ENCODE assay signal across 8 cellular contexts in genomic region chr9:100011062-100011681, GRCh38.
DNase-seq lines count a peak whose midpoint lies in the region; ATAC-seq, FAIRE-seq and TF ChIP-seq lines count a peak whose summit lies in the region.

No MANE protein-coding gene starts in this region.

- POLR2A ChIA-PET in HEK293 (lab: Yijun Ruan, JAX) = no interaction called here

- CTCF ChIA-PET in HEK293 (lab: Yijun Ruan, JAX) = interaction anchor here (0.5 to 1.6 kb wide), 7 partner anchors 9 to 867 kb away, joined by 3 to 6 read pairs (median 4); no protein-coding TSS in a partner anchor

- H3K4me1 Mint-ChIP-seq in astrocyte (ENCODE audit: low read depth, unreplicated experiment) = no peaks in the 10 kb centered on the region

- H3K27me3 ChIP-seq in astrocyte (ENCODE audit: insufficient read depth, low read length) (no peaks in the 10 kb centered on the region), left lung (no peaks in the 10 kb centered on the region), transverse colon (no peaks in the 10 kb centered on the region)

- no peak overlapping the region for H3K27ac Mint-ChIP-seq in astrocyte (ENCODE audit: unreplicated experiment)

- no peaks in the 10 kb centered on the region for H3K27me3 Mint-ChIP-seq in astrocyte (ENCODE audit: low read depth, unreplicated experiment)

- H3K36me3 Mint-ChIP-seq in astrocyte (ENCODE audit: low read depth, unreplicated experiment) = peaks cover 4% of the 10 kb centered on the region

- H3K36me3 ChIP-seq in HEK293 (ENCODE audit: control insufficient read depth in 2 of 2, insufficient read depth in 1 of 2, low read length in 2 of 2) (peaks cover 0 to 20% of the 10 kb centered on the region in 2 experiments; a peak in 1 of 3 replicates), astrocyte (ENCODE audit: insufficient read depth, low read length) (no peaks in the 10 kb centered on the region), left lung (peaks cover 0 to 35% of the 10 kb centered on the region in 2 donors), transverse colon (peaks cover 0 to 3% (median 0%) of the 10 kb centered on the region in 4 donors)

- H3K27ac ChIP-seq in HEK293 (ENCODE audit: extremely low read depth, low read depth, low read length) = no peak overlapping the region
- H3K27ac ChIP-seq in astrocyte (ENCODE audit: low read depth, low read length) = no peak overlapping the region
- H3K27ac ChIP-seq in left lung = no peak overlapping the region
- H3K27ac ChIP-seq in transverse colon = no peak overlapping the region

- no peaks in the 10 kb centered on the region for H3K79me2 ChIP-seq in astrocyte (ENCODE audit: insufficient read depth, low read length)

- H3K9ac ChIP-seq in astrocyte (ENCODE audit: low read length) = no peak overlapping the region

- FAIRE-seq in astrocyte (lab: Jason Lieb, UNC) = no peak

- in situ Hi-C loops in transverse colon (cut with MboI; ENCODE audit: low pct_ligation_motif_present in 1 of 4, low pct_unique_long_range_greater_than_20kb in 1 of 4, low sequenced_read_pairs in 3 of 4) = loop anchor here in 2 of 4 donors (25.0 kb wide), 2 partner anchors 199 to 824 kb away; partner anchors contain the start of gene NR4A3 (in 2 of the 2)

- TF ChIP-seq EP300 in transverse colon (IDR thresholded peaks at IDR 0.05; ENCODE audit: low read depth) = no peak

- no peaks in the 10 kb centered on the region for H3K4me1 ChIP-seq in HEK293 (ENCODE audit: control insufficient read depth, insufficient read depth, low read length)
- H3K4me1 ChIP-seq in astrocyte (ENCODE audit: insufficient read depth, low read length) = no peaks in the 10 kb centered on the region
- no peaks in the 10 kb centered on the region for H3K4me1 ChIP-seq in left lung
- no peaks in the 10 kb centered on the region for H3K4me1 ChIP-seq in transverse colon

- TF ChIP-seq CTCF in HEK293 (tag by site-specific recombination; IDR thresholded peaks at IDR 0.05) = no peak
- peak; percentile 63 for TF ChIP-seq CTCF in astrocyte (IDR thresholded peaks at IDR 0.05; ENCODE audit: insufficient read depth, low read depth, low read length)
- TF ChIP-seq CTCF in left lung (IDR thresholded peaks at IDR 0.05) = peak; percentile 58 to 63
- TF ChIP-seq CTCF in transverse colon (IDR thresholded peaks at IDR 0.05) = peak; percentile 43 to 72 (median 51)

- no peak overlapping the region for H3K4me2 ChIP-seq in astrocyte (ENCODE audit: low read length)

- H2AFZ ChIP-seq in astrocyte (ENCODE audit: low read depth, low read length) = no peak overlapping the region

- no peak overlapping the region for H3K4me3 Mint-ChIP-seq in astrocyte (ENCODE audit: unreplicated experiment)

- ATAC-seq in left lung (peak; percentile 78), HG03432 (IDR thresholded peaks at IDR 0.05; ENCODE audit: unreplicated experiment) (no peak)

- H3K9me3 ChIP-seq in HEK293 (ENCODE audit: control insufficient read depth, insufficient read depth, low read depth, low read length) = no peaks in the 10 kb centered on the region
- H3K9me3 ChIP-seq in astrocyte (ENCODE audit: insufficient read depth, low read depth, low read length) = no peaks in the 10 kb centered on the region
- peaks cover 0 to 8% of the 10 kb centered on the region in 2 donors for H3K9me3 ChIP-seq in left lung
- H3K9me3 ChIP-seq in transverse colon = peaks cover 0 to 7% of the 10 kb centered on the region in 2 donors

- 67 to 83% methylated on average over 1 of the region's 1 CpG for WGBS in transverse colon (ENCODE audit: low coverage in 1 of 2), 2 donors

- H3K9me3 Mint-ChIP-seq in astrocyte (ENCODE audit: unreplicated experiment) = no peaks in the 10 kb centered on the region

- peak; percentile 2 for DNase-seq in COR-L47 (lab: John Stamatoyannopoulos, UW)
- DNase-seq in NOMO-1 treated with dmso at 0.1 percent for 144 hours (lab: John Stamatoyannopoulos, UW; ENCODE audit: unreplicated experiment) = peak; percentile 17
- peak; percentile 26 for DNase-seq in astrocyte (ENCODE audit: low read depth)
- no peak for DNase-seq in left lung
- DNase-seq in transverse colon = no peak
- no peak for DNase-seq in cerebellum (ENCODE audit: low spot score)

- no peak for TF ChIP-seq POLR2A in transverse colon (IDR thresholded peaks at IDR 0.05)

- intact Hi-C loops in left lung (cut with DNase I) = no loop called here
- intact Hi-C loops in transverse colon (cut with DNase I; ENCODE audit: low total_unique reads) = no loop called here

- no peak overlapping the region for H3K4me3 ChIP-seq in HEK293 (ENCODE audit: low read depth, low read length)
- H3K4me3 ChIP-seq in astrocyte (ENCODE audit: insufficient read depth, low read depth, low read length) = no peak overlapping the region
- H3K4me3 ChIP-seq in left lung = no peak overlapping the region
- no peak overlapping the region for H3K4me3 ChIP-seq in transverse colon

- H4K20me1 ChIP-seq in astrocyte (ENCODE audit: insufficient read depth, low read length) = no peaks in the 10 kb centered on the region

TF ChIP-seq in HEK293, 187 proteins besides CTCF, POLR2A, EP300 and RAD21:
- no peak for TF ChIP-seq ZNF585B (tag by site-specific recombination; IDR thresholded peaks at IDR 0.05)
- peak; percentile 50 for TF ChIP-seq ZNF654 (tag by site-specific recombination; IDR thresholded peaks at IDR 0.05; ENCODE audit: low read depth)

Comparison
In these comparisons a context has a peak if more than half of its experiments do, and no peak if none do; other contexts are left out.
1. DNase-seq: peak in COR-L47 (single experiment), NOMO-1 treated with dmso at 0.1 percent for 144 hours (single experiment) and astrocyte (single experiment); none in left lung (0 of 2), transverse colon (single experiment) and cerebellum (single experiment).